In the genomic region with DNA sequence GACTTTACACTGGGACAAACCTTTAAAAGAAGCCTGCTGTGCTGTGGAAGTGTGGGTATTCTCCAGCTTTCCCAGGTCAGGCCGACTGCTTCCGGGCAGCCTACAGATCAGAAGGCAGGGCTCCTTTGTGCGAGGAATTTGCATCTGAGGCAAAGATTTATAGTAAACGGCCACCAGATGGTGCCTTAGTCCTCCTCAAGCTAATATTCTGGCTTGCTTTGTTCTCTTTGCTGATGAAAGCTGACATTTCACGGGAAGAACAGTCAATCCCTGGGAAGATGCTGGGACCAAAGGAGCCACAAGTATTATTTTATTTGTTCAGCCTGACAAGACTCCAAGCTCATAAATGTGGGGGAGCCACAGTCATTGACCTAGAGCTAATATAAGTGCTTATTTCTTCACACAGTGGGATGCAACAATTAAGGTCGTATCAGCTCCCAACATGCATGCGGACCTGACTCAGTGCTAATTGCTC, we compare ENCODE assay signal across 8 cellular contexts.
A peak's percentile ranks its signal among the peaks of the same experiment; 100 is the strongest.
DNase-seq lines count a peak whose midpoint lies in the region; ATAC-seq, FAIRE-seq and TF ChIP-seq lines count a peak whose summit lies in the region.

No MANE protein-coding gene starts in this region.

- TF ChIP-seq CTCF in CD8-positive, alpha-beta T cell (IDR thresholded peaks at IDR 0.05) = peak; percentile 77
- peak in 2 of 3 experiments; percentile 67; a peak in 3 of 4 replicates for TF ChIP-seq CTCF in H1 (IDR thresholded peaks at IDR 0.05; ENCODE audit: control extremely low read depth in 1 of 3, insufficient read depth in 1 of 3, low read depth in 1 of 3, low read length in 3 of 3)

- peaks cover 57% of the 10 kb centered on the region for H3K4me1 ChIP-seq in CD8-positive, alpha-beta T cell (ENCODE audit: insufficient read depth, low read length)
- H3K4me1 ChIP-seq in H1 (replicated peaks in 1 of 4; ENCODE audit: control insufficient read depth in 3 of 4, insufficient read depth in 4 of 4, low read length in 3 of 4) = peaks cover 3 to 21% (median 15%) of the 10 kb centered on the region in 4 experiments

- H3K14ac ChIP-seq in H1 (ENCODE audit: insufficient read length) = no peak overlapping the region

- H3K36me3 Mint-ChIP-seq in CD8-positive, alpha-beta T cell = no peaks in the 10 kb centered on the region
- H3K36me3 Mint-ChIP-seq in stimulated activated effector memory CD8-positive, alpha-beta T cell treated with anti-CD3 and anti-CD28 coated beads, Interleukin-12 subunit alpha, Interleukin-12 subunit beta, amount 100 ng/mL, for 72 hours = no peaks in the 10 kb centered on the region

- no peak overlapping the region for H3K27ac ChIP-seq in CD8-positive, alpha-beta T cell (ENCODE audit: low read depth, low read length)
- H3K27ac ChIP-seq in H1 (ENCODE audit: low read depth, low read length) = no peak overlapping the region

- no peak overlapping the region for H2BK12ac ChIP-seq in H1 (ENCODE audit: low read depth, low read length)

- H3K4ac ChIP-seq in H1 (replicated peaks; ENCODE audit: insufficient read length, low read depth, low read length) = no peak overlapping the region

- H3K4me3 ChIP-seq in CD8-positive, alpha-beta T cell (ENCODE audit: low read depth, low read length) = no peak overlapping the region
- H3K4me3 ChIP-seq in H1 (ENCODE audit: extremely low read depth in 1 of 4, insufficient read depth in 2 of 4, low read depth in 3 of 4, low read length in 4 of 4) = no peak overlapping the region

- H4K8ac ChIP-seq in H1 (ENCODE audit: extremely low read depth, insufficient read depth, low read length) = no peak overlapping the region

- FAIRE-seq in H1 (lab: Jason Lieb, UNC) = peak; percentile 98

- TF ChIP-seq RAD21 in H1 (IDR thresholded peaks at IDR 0.05 in 1 of 2, conservative IDR thresholded peaks at IDR 0.05 in 1 of 2; ENCODE audit: low read depth in 2 of 2, low read length in 2 of 2) = peak; percentile 63 to 75

- TF ChIP-seq EP300 in H1 (IDR thresholded peaks at IDR 0.05; ENCODE audit: borderline replicate concordance in 1 of 2, low read depth in 2 of 2, low read length in 2 of 2) = peak in 1 of 2 experiments; percentile 59; a peak in 1 of 3 replicates

- TF ChIP-seq POLR2A in H1 (IDR thresholded peaks at IDR 0.05; ENCODE audit: control extremely low read depth in 1 of 2, low read depth in 2 of 2, low read length in 2 of 2) = no peak

- no peak overlapping the region for H3K56ac ChIP-seq in H1 (replicated peaks; ENCODE audit: insufficient read length, low read depth, low read length)

- intact Hi-C loops in CD8-positive, alpha-beta T cell (cut with DNase I, micrococcal nuclease) = loop anchor here (1.0 to 5.0 kb wide), 5 partner anchors 45 to 305 kb away; a partner anchor contains a TSS

- peak; percentile 42 for ATAC-seq in CD8-positive, alpha-beta T cell
- ATAC-seq in GM19395 (IDR thresholded peaks at IDR 0.05; ENCODE audit: unreplicated experiment) (peak; percentile 89), HG03520 (IDR thresholded peaks at IDR 0.05; ENCODE audit: unreplicated experiment) (peak; percentile 86)
- ATAC-seq in stimulated activated effector memory CD8-positive, alpha-beta T cell treated with anti-CD3 and anti-CD28 coated beads, Interleukin-12 subunit alpha, Interleukin-12 subunit beta, amount 100 ng/mL, for 72 hours = peak; percentile 63

- H3K4me1 Mint-ChIP-seq in CD8-positive, alpha-beta T cell (ENCODE audit: low read depth) = peaks cover 46% of the 10 kb centered on the region
- peaks cover 28% of the 10 kb centered on the region for H3K4me1 Mint-ChIP-seq in stimulated activated effector memory CD8-positive, alpha-beta T cell treated with anti-CD3 and anti-CD28 coated beads, Interleukin-12 subunit alpha, Interleukin-12 subunit beta, amount 100 ng/mL, for 72 hours

- no peaks in the 10 kb centered on the region for H3K79me2 ChIP-seq in H1 (ENCODE audit: control insufficient read depth in 1 of 2, insufficient read depth in 2 of 2, low read length in 2 of 2)

- H3K23me2 ChIP-seq in H1 (ENCODE audit: low read depth, low read length) = no peaks in the 10 kb centered on the region

- peak overlapping the region; percentile 62; the same call in 1 of the 2 replicates for H2BK5ac ChIP-seq in H1 (ENCODE audit: low read depth, low read length)

- DNase-seq in CD8-positive, alpha-beta T cell = peak in 6 of 7 experiments; percentile 14 to 62 (median 42)
- DNase-seq in NCI-H510A (lab: John Stamatoyannopoulos, UW) (peak; percentile 56), H1 (ENCODE audit: low read depth in 1 of 2, low spot score in 2 of 2) (peak; percentile 56 to 63), medulla oblongata (ENCODE audit: extremely low spot score) (peak; percentile 94)
- DNase-seq in activated CD4-positive, alpha-beta T cell treated with anti-CD3 and anti-CD28 coated beads for 48 hours = peak; percentile 50
- DNase-seq in stimulated activated effector memory CD8-positive, alpha-beta T cell treated with anti-CD3 and anti-CD28 coated beads, Interleukin-12 subunit alpha, Interleukin-12 subunit beta, amount 100 ng/mL, for 72 hours (ENCODE audit: low spot score in 2 of 2) = no peak

- H2AFZ ChIP-seq in H1 (ENCODE audit: low read length) = no peak overlapping the region

- no peak overlapping the region for H3K9ac ChIP-seq in H1 (replicated peaks in 1 of 4; ENCODE audit: extremely low read depth in 1 of 4, low read depth in 3 of 4, low read length in 3 of 4)

- POLR2A ChIA-PET in CD8-positive, alpha-beta T cell (lab: Charles Lee) = interaction anchor here (0.5 to 2.3 kb wide), 3 partner anchors 44 to 1115 kb away, joined by 4 to 20 read pairs (median 8); no protein-coding TSS in a partner anchor
- POLR2A ChIA-PET in H1 (lab: Charles Lee; ENCODE audit: partially characterized antibody) = interaction anchor here (0.9 kb wide), 1 partner anchor 101 kb away, joined by 3 read pairs; no protein-coding TSS in a partner anchor

- H2BK20ac ChIP-seq in H1 (ENCODE audit: low read length) = peak overlapping the region; percentile 68; the same call in 1 of the 2 replicates

- peak overlapping the region; percentile 62 for H4K91ac ChIP-seq in H1 (replicated peaks; ENCODE audit: insufficient read length, low read length)

- no peak overlapping the region for H3K4me3 Mint-ChIP-seq in CD8-positive, alpha-beta T cell
- no peak overlapping the region for H3K4me3 Mint-ChIP-seq in stimulated activated effector memory CD8-positive, alpha-beta T cell treated with anti-CD3 and anti-CD28 coated beads, Interleukin-12 subunit alpha, Interleukin-12 subunit beta, amount 100 ng/mL, for 72 hours

- H3K23ac ChIP-seq in H1 (ENCODE audit: insufficient read length) = no peak overlapping the region

- no peak overlapping the region for H2AK5ac ChIP-seq in H1 (ENCODE audit: low read depth, low read length)

- 8% methylated on average over 7 of the region's 7 CpGs; no CpG with 5 or more reads in 1 of the 2 experiments for WGBS in H1 (ENCODE audit: extremely low coverage in 1 of 2, insufficient coverage in 1 of 2, insufficient read length in 1 of 2, insufficient replicate concordance in 2 of 2, low coverage in 1 of 2, low lambda C conversion rate in 2 of 2, missing lambda C conversion rate in 1 of 2), 2 experiments

- no peak overlapping the region for H3K18ac ChIP-seq in H1 (ENCODE audit: extremely low read depth, low read length)

- H3K27me3 Mint-ChIP-seq in CD8-positive, alpha-beta T cell (ENCODE audit: low read depth) = no peaks in the 10 kb centered on the region

- no peaks in the 10 kb centered on the region for H3K27me3 ChIP-seq in CD8-positive, alpha-beta T cell (ENCODE audit: insufficient read depth, low read length)
- H3K27me3 ChIP-seq in H1 (replicated peaks in 1 of 4; ENCODE audit: control insufficient read depth in 3 of 4, extremely low read depth in 1 of 4, insufficient read depth in 3 of 4, low read length in 3 of 4) = peaks cover 0 to 7% (median 2%) of the 10 kb centered on the region in 4 experiments; a peak in 2 of 7 replicates

- no peak overlapping the region for H2BK15ac ChIP-seq in H1 (ENCODE audit: low read length)

- no peak overlapping the region for H3K27ac Mint-ChIP-seq in CD8-positive, alpha-beta T cell
- no peak overlapping the region for H3K27ac Mint-ChIP-seq in stimulated activated effector memory CD8-positive, alpha-beta T cell treated with anti-CD3 and anti-CD28 coated beads, Interleukin-12 subunit alpha, Interleukin-12 subunit beta, amount 100 ng/mL, for 72 hours

- H3K36me3 ChIP-seq in CD8-positive, alpha-beta T cell (ENCODE audit: insufficient read depth, low read length) = no peaks in the 10 kb centered on the region
- H3K36me3 ChIP-seq in H1 (ENCODE audit: control insufficient read depth in 2 of 4, insufficient read depth in 4 of 4, low read length in 3 of 4) = no peaks in the 10 kb centered on the region

- no peaks in the 10 kb centered on the region for H3K9me3 ChIP-seq in CD8-positive, alpha-beta T cell (ENCODE audit: low read length)
- H3K9me3 ChIP-seq in H1 (ENCODE audit: insufficient read depth in 2 of 2, low read depth in 1 of 2, low read length in 1 of 2) = no peaks in the 10 kb centered on the region

- H4K20me1 ChIP-seq in H1 (replicated peaks in 1 of 2; ENCODE audit: control insufficient read depth in 1 of 2, insufficient read depth in 2 of 2, low read length in 2 of 2) = no peaks in the 10 kb centered on the region

- no peak overlapping the region for H4K5ac ChIP-seq in H1 (ENCODE audit: insufficient read length, low read depth, low read length)

- no peak overlapping the region for H2BK120ac ChIP-seq in H1 (replicated peaks; ENCODE audit: low read depth, low read length)

- no peaks in the 10 kb centered on the region for H3K79me1 ChIP-seq in H1 (ENCODE audit: low read depth, low read length)

- CTCF ChIA-PET in CD8-positive, alpha-beta T cell (lab: Charles Lee) = interaction anchor here (0.6 to 8.9 kb wide), 29 partner anchors 9 to 1765 kb away, joined by 3 to 467 read pairs (median 4); a partner anchor contains a TSS
- CTCF ChIA-PET in H1 (lab: Charles Lee; ENCODE audit: partially characterized antibody) = interaction anchor here (0.6 to 5.3 kb wide), 39 partner anchors 10 to 627 kb away, joined by 3 to 92 read pairs (median 4); a partner anchor contains a TSS

- no peaks in the 10 kb centered on the region for H3K9me3 Mint-ChIP-seq in CD8-positive, alpha-beta T cell
- H3K9me3 Mint-ChIP-seq in stimulated activated effector memory CD8-positive, alpha-beta T cell treated with anti-CD3 and anti-CD28 coated beads, Interleukin-12 subunit alpha, Interleukin-12 subunit beta, amount 100 ng/mL, for 72 hours = no peaks in the 10 kb centered on the region

- H3K4me2 ChIP-seq in H1 (ENCODE audit: insufficient read depth in 1 of 2, low read depth in 2 of 2, low read length in 2 of 2) = peak overlapping the region in 1 of 2 experiments; percentile 31; a peak in 2 of 4 replicates

TF ChIP-seq in H1, 55 proteins besides CTCF, POLR2A, EP300 and RAD21 (continues in another document):
- no peak for TF ChIP-seq EZH2 (IDR thresholded peaks at IDR 0.05; ENCODE audit: low read depth, low read length, severe bottlenecking)
- TF ChIP-seq SRF (IDR thresholded peaks at IDR 0.05; ENCODE audit: low read depth, low read length) = no peak
- no peak for TF ChIP-seq SIRT6 (IDR thresholded peaks at IDR 0.05; ENCODE audit: low read length)
- TF ChIP-seq JUND (IDR thresholded peaks at IDR 0.05; ENCODE audit: low read length) = no peak
- TF ChIP-seq SUZ12 (IDR thresholded peaks at IDR 0.05; ENCODE audit: low read length) = no peak
- TF ChIP-seq CBX8 (IDR thresholded peaks at IDR 0.05; ENCODE audit: borderline replicate concordance, low read depth, low read length) = no peak
- TF ChIP-seq RBBP5 (IDR thresholded peaks at IDR 0.05; ENCODE audit: borderline replicate concordance, low read depth, low read length) = no peak

Comparison
In these comparisons a context has a peak if more than half of its experiments do, and no peak if none do; other contexts are left out.
1. DNase-seq: peak in CD8-positive, alpha-beta T cell (6 of 7), NCI-H510A (single experiment), activated CD4-positive, alpha-beta T cell treated with anti-CD3 and anti-CD28 coated beads for 48 hours (single experiment), H1 (2 of 2) and medulla oblongata (single experiment); none in stimulated activated effector memory CD8-positive, alpha-beta T cell treated with anti-CD3 and anti-CD28 coated beads, Interleukin-12 subunit alpha, Interleukin-12 subunit beta, amount 100 ng/mL, for 72 hours (0 of 2).
2. Peak in every context shown above with its lines, with median percentiles within 50 percentile points of each other: ATAC-seq.